Comparison of ENCODE assay signal across 23 cellular contexts in the genomic region with DNA sequence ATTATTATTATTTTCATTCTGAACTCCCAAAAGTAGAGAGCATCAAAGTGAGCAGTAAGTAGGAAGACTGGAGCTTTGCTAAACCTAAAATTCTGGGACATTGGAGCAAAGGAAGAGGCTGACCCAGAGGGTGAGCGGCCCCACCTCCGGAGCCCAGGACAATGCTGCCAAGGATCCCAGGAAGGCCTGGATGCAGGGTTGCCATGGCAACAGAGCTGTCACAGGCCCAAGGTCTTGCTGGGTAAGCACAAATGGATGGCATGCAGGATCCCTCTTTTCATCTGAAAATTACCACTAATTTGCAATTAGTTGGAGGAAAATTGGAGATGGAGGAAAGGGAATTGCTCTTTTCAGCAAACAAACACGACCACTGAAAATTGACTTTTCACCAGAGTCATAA.
A peak's percentile ranks its signal among the peaks of the same experiment; 100 is the strongest.
DNase-seq lines count a peak whose midpoint lies in the region; ATAC-seq and TF ChIP-seq lines count a peak whose summit lies in the region.
"Had no signal": no experiment of that assay in that cellular context is flagged by ENCODE, and none has a peak within 500 bp of the region (broad histone marks: within the 10 kb centered on the region; RNA-seq: fewer than 3 reads in every experiment).

No MANE protein-coding gene starts in this region.

- no peaks in the 10 kb centered on the region for H3K36me3 ChIP-seq in GM23338 (ENCODE audit: insufficient read depth)
- H3K36me3 ChIP-seq: upper lobe of right lung, WERI-Rb-1 had no signal

- H2AFZ ChIP-seq in GM23338, result no peak overlapping the region

- TF ChIP-seq CTCF in GM23338 (conservative IDR thresholded peaks at IDR 0.05; ENCODE audit: low read depth in 2 of 2), result no peak

- no peaks in the 10 kb centered on the region; the same call in 2 of the 3 replicates for H3K9me3 Mint-ChIP-seq in GM23338
- H3K9me3 Mint-ChIP-seq in activated T-cell treated with anti-CD3 and anti-CD28 coated beads, Interleukin-2, amount 50 U/mL, for 24 hours, result peaks cover 9% of the 10 kb centered on the region
- H3K9me3 Mint-ChIP-seq: activated T-helper 1 cell treated with anti-CD3 and anti-CD28 coated beads, Interleukin-12 subunit alpha, Interleukin-12 subunit beta, Interleukin-2, Interleukin-4 antibody, amounts not matched to agents 30 ng/mL and 10 ng/mL and 1 ng/mL, durations not matched to agents 14 hours and 24 hours and 36 hours; dendritic cell treated with granulocyte-macrophage colony-stimulating factor and Interleukin-4, amounts not matched to agents 40 ng/mL and 50 ng/mL, for 4 days had no signal

- H3K4me3 Mint-ChIP-seq in GM23338, result no peak overlapping the region
- no peak overlapping the region for H3K4me3 Mint-ChIP-seq in activated T-cell treated with anti-CD3 and anti-CD28 coated beads, Interleukin-2, amount 50 U/mL, for 24 hours
- H3K4me3 Mint-ChIP-seq: activated CD8-positive, alpha-beta memory T cell treated with anti-CD3 and anti-CD28 coated beads, Interleukin-2, amount 10 ng/mL, durations not matched to agents 7 days and 5 days; activated naive CD4-positive, alpha-beta T cell treated with anti-CD3 and anti-CD28 coated beads, Interleukin-2, amount 10 ng/mL, durations not matched to agents 7 days and 5 days; activated T-helper 1 cell treated with anti-CD3 and anti-CD28 coated beads, Interleukin-12 subunit alpha, Interleukin-12 subunit beta, Interleukin-2, Interleukin-4 antibody, amounts not matched to agents 30 ng/mL and 10 ng/mL and 1 ng/mL, durations not matched to agents 14 hours and 24 hours and 36 hours; dendritic cell treated with granulocyte-macrophage colony-stimulating factor and Interleukin-4, amounts not matched to agents 40 ng/mL and 50 ng/mL, for 4 days had no signal

- H3K4me3 ChIP-seq in GM23338, result no peak overlapping the region
- H3K4me3 ChIP-seq: lung, skin epidermis, upper lobe of right lung had no signal

- H3K79me2 ChIP-seq in GM23338 (replicated peaks; ENCODE audit: insufficient read depth), result no peaks in the 10 kb centered on the region

- no peak overlapping the region for H3K27ac ChIP-seq in GM23338 (ENCODE audit: low read depth)
- H3K27ac ChIP-seq: C4-2B, skin epidermis, upper lobe of right lung, WERI-Rb-1 had no signal

- no peaks in the 10 kb centered on the region for H3F3A ChIP-seq in GM23338 (replicated peaks; ENCODE audit: low read depth)

- no peak overlapping the region for H3K27ac Mint-ChIP-seq in GM23338
- no peak overlapping the region for H3K27ac Mint-ChIP-seq in activated T-cell treated with anti-CD3 and anti-CD28 coated beads, Interleukin-2, amount 50 U/mL, for 24 hours
- H3K27ac Mint-ChIP-seq: activated CD8-positive, alpha-beta memory T cell treated with anti-CD3 and anti-CD28 coated beads, Interleukin-2, amount 10 ng/mL, durations not matched to agents 7 days and 5 days; activated naive CD4-positive, alpha-beta T cell treated with anti-CD3 and anti-CD28 coated beads, Interleukin-2, amount 10 ng/mL, durations not matched to agents 7 days and 5 days; activated T-helper 1 cell treated with anti-CD3 and anti-CD28 coated beads, Interleukin-12 subunit alpha, Interleukin-12 subunit beta, Interleukin-2, Interleukin-4 antibody, amounts not matched to agents 30 ng/mL and 10 ng/mL and 1 ng/mL, durations not matched to agents 14 hours and 24 hours and 36 hours; dendritic cell treated with granulocyte-macrophage colony-stimulating factor and Interleukin-4, amounts not matched to agents 40 ng/mL and 50 ng/mL, for 4 days had no signal

- peaks cover 17% of the 10 kb centered on the region for H3K4me1 Mint-ChIP-seq in GM23338
- no peaks in the 10 kb centered on the region for H3K4me1 Mint-ChIP-seq in activated T-cell treated with anti-CD3 and anti-CD28 coated beads, Interleukin-2, amount 50 U/mL, for 24 hours (ENCODE audit: low read depth)
- H3K4me1 Mint-ChIP-seq: activated CD8-positive, alpha-beta memory T cell treated with anti-CD3 and anti-CD28 coated beads, Interleukin-2, amount 10 ng/mL, durations not matched to agents 7 days and 5 days; activated naive CD4-positive, alpha-beta T cell treated with anti-CD3 and anti-CD28 coated beads, Interleukin-2, amount 10 ng/mL, durations not matched to agents 7 days and 5 days had no signal

- H3K27me3 ChIP-seq in GM23338 (ENCODE audit: insufficient read depth), result no peaks in the 10 kb centered on the region
- H3K27me3 ChIP-seq: upper lobe of right lung had no signal

- H3K4me2 ChIP-seq in GM23338, result no peak overlapping the region

- peaks cover 14% of the 10 kb centered on the region for H3K4me1 ChIP-seq in GM23338 (ENCODE audit: insufficient read depth)
- H3K4me1 ChIP-seq: upper lobe of right lung had no signal

- DNase-seq in Ammon's horn (ENCODE audit: low spot score) (peak; percentile 40), GM23338 (ENCODE audit: low spot score) (peak; percentile 56), cerebellum (ENCODE audit: low spot score) (peak; percentile 85), medulla oblongata (ENCODE audit: extremely low spot score) (peak; percentile 11), HPDE6-E6E7 (ENCODE audit: extremely low spot score) (no peak), NCI-H2171 (lab: John Stamatoyannopoulos, UW) (no peak)
- no peak for DNase-seq in activated T-cell treated with anti-CD3 and anti-CD28 coated beads, Interleukin-2, amount 50 U/mL, for 24 hours
- DNase-seq: ACHN; activated CD4-positive, alpha-beta T cell treated with anti-CD3 and anti-CD28 coated beads, Interleukin-2, amount 50 U/mL, for 1 hour; activated CD8-positive, alpha-beta memory T cell treated with anti-CD3 and anti-CD28 coated beads, Interleukin-2, amount 10 ng/mL, durations not matched to agents 7 days and 5 days; activated naive CD4-positive, alpha-beta T cell treated with anti-CD3 and anti-CD28 coated beads, Interleukin-2, amount 10 ng/mL, durations not matched to agents 7 days and 5 days; amniotic stem cell; kidney glomerular epithelial cell; NCI-H1417 treated with DMSO at 0.1 percent for 48 hours; NCI-H2081 treated with DMSO at 0.1 percent for 48 hours; stimulated activated CD4-positive, alpha-beta T cell treated with anti-CD3 and anti-CD28 coated beads, Interleukin-1b, Interleukin-23, amount 100 ng/mL, for 48 hours; upper lobe of right lung; WERI-Rb-1 had no signal

- ATAC-seq in GM23338, result peak; percentile 62
- ATAC-seq: activated CD8-positive, alpha-beta memory T cell treated with anti-CD3 and anti-CD28 coated beads, Interleukin-2, amount 10 ng/mL, durations not matched to agents 7 days and 5 days; upper lobe of right lung had no signal

- no peaks in the 10 kb centered on the region for H3K27me3 Mint-ChIP-seq in GM23338 (ENCODE audit: insufficient read depth, low read depth, poor library complexity)
- no peaks in the 10 kb centered on the region for H3K27me3 Mint-ChIP-seq in activated T-cell treated with anti-CD3 and anti-CD28 coated beads, Interleukin-2, amount 50 U/mL, for 24 hours
- H3K27me3 Mint-ChIP-seq: activated CD8-positive, alpha-beta memory T cell treated with anti-CD3 and anti-CD28 coated beads, Interleukin-2, amount 10 ng/mL, durations not matched to agents 7 days and 5 days; activated naive CD4-positive, alpha-beta T cell treated with anti-CD3 and anti-CD28 coated beads, Interleukin-2, amount 10 ng/mL, durations not matched to agents 7 days and 5 days; dendritic cell treated with granulocyte-macrophage colony-stimulating factor and Interleukin-4, amounts not matched to agents 40 ng/mL and 50 ng/mL, for 4 days had no signal

- H3K9me2 ChIP-seq in GM23338 (ENCODE audit: insufficient read depth), result no peaks in the 10 kb centered on the region

- no peaks in the 10 kb centered on the region for H4K20me1 ChIP-seq in GM23338 (replicated peaks; ENCODE audit: insufficient read depth)

- no peaks in the 10 kb centered on the region for H3K36me3 Mint-ChIP-seq in GM23338 (ENCODE audit: low read depth)
- H3K36me3 Mint-ChIP-seq in activated T-cell treated with anti-CD3 and anti-CD28 coated beads, Interleukin-2, amount 50 U/mL, for 24 hours (ENCODE audit: low read depth), result no peaks in the 10 kb centered on the region
- H3K36me3 Mint-ChIP-seq: activated CD8-positive, alpha-beta memory T cell treated with anti-CD3 and anti-CD28 coated beads, Interleukin-2, amount 10 ng/mL, durations not matched to agents 7 days and 5 days; activated naive CD4-positive, alpha-beta T cell treated with anti-CD3 and anti-CD28 coated beads, Interleukin-2, amount 10 ng/mL, durations not matched to agents 7 days and 5 days had no signal

TF ChIP-seq in GM23338, 12 proteins besides CTCF, POLR2A, EP300 and RAD21 (continues in another document):
- TF ChIP-seq, protein P1, sequence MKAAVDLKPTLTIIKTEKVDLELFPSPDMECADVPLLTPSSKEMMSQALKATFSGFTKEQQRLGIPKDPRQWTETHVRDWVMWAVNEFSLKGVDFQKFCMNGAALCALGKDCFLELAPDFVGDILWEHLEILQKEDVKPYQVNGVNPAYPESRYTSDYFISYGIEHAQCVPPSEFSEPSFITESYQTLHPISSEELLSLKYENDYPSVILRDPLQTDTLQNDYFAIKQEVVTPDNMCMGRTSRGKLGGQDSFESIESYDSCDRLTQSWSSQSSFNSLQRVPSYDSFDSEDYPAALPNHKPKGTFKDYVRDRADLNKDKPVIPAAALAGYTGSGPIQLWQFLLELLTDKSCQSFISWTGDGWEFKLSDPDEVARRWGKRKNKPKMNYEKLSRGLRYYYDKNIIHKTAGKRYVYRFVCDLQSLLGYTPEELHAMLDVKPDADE (IDR thresholded peaks at IDR 0.05), result no peak
- no peak for TF ChIP-seq EZH2phosphoT487 (IDR thresholded peaks at IDR 0.05; ENCODE audit: unreplicated experiment)
- TF ChIP-seq CREB1 (CRISPR knock-in tag; IDR thresholded peaks at IDR 0.05; ENCODE audit: low read depth), result no peak
- no peak for TF ChIP-seq NANOG (IDR thresholded peaks at IDR 0.05; ENCODE audit: borderline replicate concordance)
- TF ChIP-seq ZNF331 (CRISPR knock-in tag; IDR thresholded peaks at IDR 0.05; ENCODE audit: low read depth), result no peak
- TF ChIP-seq STAT1 (IDR thresholded peaks at IDR 0.05; ENCODE audit: unreplicated experiment), result no peak
- no peak for TF ChIP-seq POLR2AphosphoS5 (IDR thresholded peaks at IDR 0.05; ENCODE audit: low read depth)
- no peak for TF ChIP-seq JUNB (IDR thresholded peaks at IDR 0.05; ENCODE audit: unreplicated experiment)
- TF ChIP-seq EZH2 (IDR thresholded peaks at IDR 0.05; ENCODE audit: low read depth, unreplicated experiment), result no peak

Comparison
In these comparisons a context has a peak if more than half of its experiments do, and no peak if none do; other contexts are left out.
1. DNase-seq: peak in Ammon's horn (single experiment), GM23338 (single experiment), cerebellum (single experiment) and medulla oblongata (single experiment); none in HPDE6-E6E7 (single experiment), NCI-H2171 (single experiment) and activated T-cell treated with anti-CD3 and anti-CD28 coated beads, Interleukin-2, amount 50 U/mL, for 24 hours (single experiment).